Comparison of ENCODE assay signal across 8 cellular contexts in genomic region chr9:26955921-26956886, GRCh38. TPM values are rescaled to one million over a fixed set of nuclear protein-coding genes. Genes with fewer than 3 reads are reported as not detected.
DNase-seq lines count a peak whose midpoint lies in the region; TF ChIP-seq lines count a peak whose summit lies in the region.

IFT74 (plus strand) TSS chr9:26956412; CDS start chr9:26961968, 5,556 bp downstream.

- no peak for TF ChIP-seq RAD21 in SK-N-SH (IDR thresholded peaks at IDR 0.05; ENCODE audit: low read length)

- H3K4me1 Mint-ChIP-seq in activated naive CD4-positive, alpha-beta T cell treated with anti-CD3 and anti-CD28 coated beads, Interleukin-2, amount 50 U/mL, for 24 hours, result peaks cover 44% of the 10 kb centered on the region

- H3K4me3 ChIP-seq in HEK293 (ENCODE audit: low read depth, low read length), result peak within 1 kb of the TSS; percentile 70
- peak within 1 kb of the TSS; percentile 70 to 80 for H3K4me3 ChIP-seq in SK-N-SH (ENCODE audit: low read depth in 2 of 2, low read length in 1 of 2)

- H3K27me3 Mint-ChIP-seq in activated naive CD4-positive, alpha-beta T cell treated with anti-CD3 and anti-CD28 coated beads, Interleukin-2, amount 50 U/mL, for 24 hours, result no peaks in the 10 kb centered on the region

- H3K9me3 Mint-ChIP-seq in activated naive CD4-positive, alpha-beta T cell treated with anti-CD3 and anti-CD28 coated beads, Interleukin-2, amount 50 U/mL, for 24 hours, result no peaks in the 10 kb centered on the region

- no peak for TF ChIP-seq CTCF in HEK293 (tag by site-specific recombination; IDR thresholded peaks at IDR 0.05)
- no peak for TF ChIP-seq CTCF in SK-N-SH (IDR thresholded peaks at IDR 0.05)

- DNase-seq in GF-D8 (lab: John Stamatoyannopoulos, UW) (peak; percentile 92), MV-4-11 (lab: John Stamatoyannopoulos, UW) (peak; percentile 97), SK-N-SH (peak; percentile 94), globus pallidus (ENCODE audit: low spot score) (peak; percentile 98), non-pigmented ciliary epithelial cell (ENCODE audit: low read depth) (peak; percentile 92), substantia nigra (lab: John Stamatoyannopoulos, UW) (peak; percentile 46 to 99 (median 93))

- H3K79me2 ChIP-seq in SK-N-SH (ENCODE audit: insufficient read depth), result peaks cover 33% of the 10 kb centered on the region; the same call in 1 of the 2 replicates

- H2AFZ ChIP-seq in SK-N-SH (ENCODE audit: low read depth), result peak within 1 kb of the TSS; percentile 95

- 2% methylated on average over 43 of the region's 53 CpGs for WGBS in SK-N-SH (ENCODE audit: low lambda C conversion rate)

- no peaks in the 10 kb centered on the region for H3K27me3 ChIP-seq in SK-N-SH (ENCODE audit: insufficient read depth)

- no peaks in the 10 kb centered on the region for H3K9me2 ChIP-seq in SK-N-SH

- H3K4me1 ChIP-seq in HEK293 (ENCODE audit: control insufficient read depth, insufficient read depth, low read length), result peaks cover 9% of the 10 kb centered on the region
- peaks cover 0 to 9% of the 10 kb centered on the region in 2 experiments; a peak in 2 of 4 replicates for H3K4me1 ChIP-seq in SK-N-SH (ENCODE audit: control insufficient read depth in 1 of 2, insufficient read depth in 2 of 2, low read depth in 1 of 2, low read length in 1 of 2)

- H3K27ac ChIP-seq in HEK293 (ENCODE audit: extremely low read depth, low read depth, low read length) (peak within 1 kb of the TSS; percentile 97), SK-N-SH (ENCODE audit: low read depth in 2 of 2, low read length in 1 of 2) (peak within 1 kb of the TSS; percentile 89 to 96), substantia nigra (ENCODE audit: low read depth, low read length, poor library complexity, severe bottlenecking) (peak within 1 kb of the TSS; percentile 85)

- peak within 1 kb of the TSS; percentile 95 for H3K4me3 Mint-ChIP-seq in activated naive CD4-positive, alpha-beta T cell treated with anti-CD3 and anti-CD28 coated beads, Interleukin-2, amount 50 U/mL, for 24 hours

- no peaks in the 10 kb centered on the region for H4K20me1 ChIP-seq in SK-N-SH (ENCODE audit: insufficient read depth)

- no peaks in the 10 kb centered on the region for H3K9me3 ChIP-seq in HEK293 (ENCODE audit: control insufficient read depth, insufficient read depth, low read depth, low read length)
- H3K9me3 ChIP-seq in SK-N-SH, result no peaks in the 10 kb centered on the region

- H3K9ac ChIP-seq in SK-N-SH, result peak within 1 kb of the TSS; percentile 93

- POLR2A ChIA-PET in HEK293 (lab: Yijun Ruan, JAX) (interaction anchor here (0.6 to 3.2 kb wide), 9 partner anchors 9 to 302 kb away, joined by 3 to 32 read pairs (median 4); partner anchors contain the start of genes CAAP1 and PLAA), SK-N-SH (lab: Yijun Ruan, JAX) (interaction anchor here (0.8 to 2.4 kb wide), 4 partner anchors 9 to 64 kb away, joined by 3 to 13 read pairs (median 8); partner anchors contain the start of genes CAAP1 and PLAA)

- no peak for TF ChIP-seq EP300 in SK-N-SH (IDR thresholded peaks at IDR 0.05; ENCODE audit: borderline replicate concordance in 1 of 2, low read depth in 1 of 2, low read length in 1 of 2)

- no peaks in the 10 kb centered on the region for H3K36me3 Mint-ChIP-seq in activated naive CD4-positive, alpha-beta T cell treated with anti-CD3 and anti-CD28 coated beads, Interleukin-2, amount 50 U/mL, for 24 hours

- H3K27ac Mint-ChIP-seq in activated naive CD4-positive, alpha-beta T cell treated with anti-CD3 and anti-CD28 coated beads, Interleukin-2, amount 50 U/mL, for 24 hours, result peak within 1 kb of the TSS; percentile 93

- CTCF ChIA-PET in HEK293 (lab: Yijun Ruan, JAX), result interaction anchor here (0.6 to 0.7 kb wide), 3 partner anchors 77 to 300 kb away, joined by 3 to 6 read pairs (median 4); no protein-coding TSS in a partner anchor
- CTCF ChIA-PET in SK-N-SH (lab: Yijun Ruan, JAX), result interaction anchor here (1.0 kb wide), 1 partner anchor 64 kb away, joined by 5 read pairs; the partner anchor contains the start of gene CAAP1

- no peaks in the 10 kb centered on the region for H3K36me3 ChIP-seq in HEK293 (ENCODE audit: control insufficient read depth in 2 of 2, insufficient read depth in 1 of 2, low read length in 2 of 2)
- H3K36me3 ChIP-seq in SK-N-SH (replicated peaks in 1 of 2; ENCODE audit: control insufficient read depth in 1 of 2, insufficient read depth in 2 of 2, low read length in 1 of 2), result no peaks in the 10 kb centered on the region

- H3K4me2 ChIP-seq in SK-N-SH, result peak within 1 kb of the TSS; percentile 83

- H3F3A ChIP-seq in SK-N-SH (replicated peaks; ENCODE audit: insufficient read depth), result peaks cover 14% of the 10 kb centered on the region

TF ChIP-seq in HEK293, 187 proteins besides CTCF, POLR2A, EP300 and RAD21 (continues in another document):
- no peak for TF ChIP-seq ZNF837 (tag by site-specific recombination; IDR thresholded peaks at IDR 0.05)
- TF ChIP-seq SALL2 (tag by site-specific recombination; IDR thresholded peaks at IDR 0.05; ENCODE audit: borderline replicate concordance), result no peak
- TF ChIP-seq ZNF654 (tag by site-specific recombination; IDR thresholded peaks at IDR 0.05; ENCODE audit: low read depth), result no peak
- TF ChIP-seq ZSCAN4 (tag by site-specific recombination; IDR thresholded peaks at IDR 0.05), result no peak
- no peak for TF ChIP-seq ZNF184 (tag by site-specific recombination; IDR thresholded peaks at IDR 0.05)
- no peak for TF ChIP-seq KLF7 (tag by site-specific recombination; IDR thresholded peaks at IDR 0.05; ENCODE audit: borderline replicate concordance)
- TF ChIP-seq ZNF335 (tag by site-specific recombination; conservative IDR thresholded peaks at IDR 0.05), result peak; percentile 93
- no peak for TF ChIP-seq FEZF1 (tag by site-specific recombination; IDR thresholded peaks at IDR 0.05)
- no peak for TF ChIP-seq ZNF704 (tag by site-specific recombination; IDR thresholded peaks at IDR 0.05)
- TF ChIP-seq ZNF514 (tag by site-specific recombination; IDR thresholded peaks at IDR 0.05), result no peak
- TF ChIP-seq KLF9 (tag by site-specific recombination; IDR thresholded peaks at IDR 0.05; ENCODE audit: low read depth), result no peak

TF ChIP-seq in SK-N-SH, 30 proteins besides CTCF, POLR2A, EP300 and RAD21 (continues in another document):
- TF ChIP-seq MAX (IDR thresholded peaks at IDR 0.05; ENCODE audit: low read depth) (no peak; the same call in 1 of the 2 replicates), EZH2phosphoT487 (IDR thresholded peaks at IDR 0.05; ENCODE audit: borderline replicate concordance, low read depth) (no peak), SMC3 (IDR thresholded peaks at IDR 0.05; ENCODE audit: low read depth, low read length) (no peak), GABPA (IDR thresholded peaks at IDR 0.05; ENCODE audit: low read depth) (no peak), GATA2 (CRISPR knock-in tag; IDR thresholded peaks at IDR 0.05) (no peak), NRF1 (IDR thresholded peaks at IDR 0.05; ENCODE audit: low read depth, low read length) (no peak), RFX5 (IDR thresholded peaks at IDR 0.05; ENCODE audit: low read length) (peak; percentile 48; the same call in 1 of the 2 replicates), JUND (IDR thresholded peaks at IDR 0.05) (0 out of 2 replicates have a peak, but pooled peaks have one; percentile 7), FOXJ3 (CRISPR knock-in tag; IDR thresholded peaks at IDR 0.05) (peak; percentile 50; the same call in 1 of the 2 replicates), RCOR1 (IDR thresholded peaks at IDR 0.05; ENCODE audit: low read length) (no peak), SIN3A (IDR thresholded peaks at IDR 0.05; ENCODE audit: borderline replicate concordance, low read depth, low read length) (0 out of 2 replicates have a peak, but pooled peaks have one; percentile 13), RXRA (IDR thresholded peaks at IDR 0.05; ENCODE audit: borderline replicate concordance, low read depth) (no peak)
- TF ChIP-seq, protein P1, sequence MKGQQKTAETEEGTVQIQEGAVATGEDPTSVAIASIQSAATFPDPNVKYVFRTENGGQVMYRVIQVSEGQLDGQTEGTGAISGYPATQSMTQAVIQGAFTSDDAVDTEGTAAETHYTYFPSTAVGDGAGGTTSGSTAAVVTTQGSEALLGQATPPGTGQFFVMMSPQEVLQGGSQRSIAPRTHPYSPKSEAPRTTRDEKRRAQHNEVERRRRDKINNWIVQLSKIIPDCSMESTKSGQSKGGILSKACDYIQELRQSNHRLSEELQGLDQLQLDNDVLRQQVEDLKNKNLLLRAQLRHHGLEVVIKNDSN (IDR thresholded peaks at IDR 0.05; ENCODE audit: borderline replicate concordance, low read depth), result no peak
- TF ChIP-seq, protein P2, sequence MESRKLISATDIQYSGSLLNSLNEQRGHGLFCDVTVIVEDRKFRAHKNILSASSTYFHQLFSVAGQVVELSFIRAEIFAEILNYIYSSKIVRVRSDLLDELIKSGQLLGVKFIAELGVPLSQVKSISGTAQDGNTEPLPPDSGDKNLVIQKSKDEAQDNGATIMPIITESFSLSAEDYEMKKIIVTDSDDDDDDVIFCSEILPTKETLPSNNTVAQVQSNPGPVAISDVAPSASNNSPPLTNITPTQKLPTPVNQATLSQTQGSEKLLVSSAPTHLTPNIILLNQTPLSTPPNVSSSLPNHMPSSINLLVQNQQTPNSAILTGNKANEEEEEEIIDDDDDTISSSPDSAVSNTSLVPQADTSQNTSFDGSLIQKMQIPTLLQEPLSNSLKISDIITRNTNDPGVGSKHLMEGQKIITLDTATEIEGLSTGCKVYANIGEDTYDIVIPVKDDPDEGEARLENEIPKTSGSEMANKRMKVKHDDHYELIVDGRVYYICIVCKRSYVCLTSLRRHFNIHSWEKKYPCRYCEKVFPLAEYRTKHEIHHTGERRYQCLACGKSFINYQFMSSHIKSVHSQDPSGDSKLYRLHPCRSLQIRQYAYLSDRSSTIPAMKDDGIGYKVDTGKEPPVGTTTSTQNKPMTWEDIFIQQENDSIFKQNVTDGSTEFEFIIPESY (IDR thresholded peaks at IDR 0.05; ENCODE audit: borderline replicate concordance, low read depth), result peak; percentile 97
- TF ChIP-seq, protein P3, sequence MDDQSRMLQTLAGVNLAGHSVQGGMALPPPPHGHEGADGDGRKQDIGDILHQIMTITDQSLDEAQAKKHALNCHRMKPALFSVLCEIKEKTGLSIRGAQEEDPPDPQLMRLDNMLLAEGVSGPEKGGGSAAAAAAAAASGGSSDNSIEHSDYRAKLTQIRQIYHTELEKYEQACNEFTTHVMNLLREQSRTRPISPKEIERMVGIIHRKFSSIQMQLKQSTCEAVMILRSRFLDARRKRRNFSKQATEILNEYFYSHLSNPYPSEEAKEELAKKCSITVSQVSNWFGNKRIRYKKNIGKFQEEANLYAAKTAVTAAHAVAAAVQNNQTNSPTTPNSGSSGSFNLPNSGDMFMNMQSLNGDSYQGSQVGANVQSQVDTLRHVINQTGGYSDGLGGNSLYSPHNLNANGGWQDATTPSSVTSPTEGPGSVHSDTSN (IDR thresholded peaks at IDR 0.05), result no peak

RNA-seq across cellular contexts. Expression of gene IFT74, which starts in this region (rescaled TPM):
- polyA plus RNA-seq in SK-N-SH (2012; rRNA removed), result 6.3 and 7.3 TPM in 2 replicates
- polyA plus RNA-seq in SK-N-SH (2012; cell fraction: cytosol; rRNA removed), result 7.9 and 10.9 TPM in 2 replicates
- polyA plus RNA-seq in SK-N-SH (2012; cell fraction: nucleus; rRNA removed), result 4.6 and 7.4 TPM in 2 replicates

Comparison
In these comparisons a context has a peak if more than half of its experiments do, and no peak if none do; other contexts are left out.
1. Peak in every context shown above with its lines: DNase-seq, H3K4me3 ChIP-seq and H3K27ac ChIP-seq.